Comparison of ENCODE assay signal across 38 cellular contexts in genomic region chr3:10641760-10642159, GRCh38.
"Had no signal": no experiment of that assay in that cellular context is flagged by ENCODE, and none has a peak within 500 bp of the region (broad histone marks: within the 10 kb centered on the region; RNA-seq: fewer than 3 reads in every experiment).

No MANE protein-coding gene starts in this region.

- H3K36me3 Mint-ChIP-seq: activated naive CD8-positive, alpha-beta T cell; activated naive CD8-positive, alpha-beta T cell treated with anti-CD3 and anti-CD28 coated beads for 36 hours had no signal

- ATAC-seq: activated naive CD4-positive, alpha-beta T cell treated with anti-CD3 and anti-CD28 coated beads, Interleukin-2, amount 50 U/mL, for 72 hours; activated naive CD8-positive, alpha-beta T cell treated with anti-CD3 and anti-CD28 coated beads, Interleukin-2, amount 50 U/mL, for 24 hours; activated T-cell treated with anti-CD3 and anti-CD28 coated beads, Interleukin-2, amount 50 U/mL, for 4 hours; activated T-cell treated with anti-CD3 and anti-CD28 coated beads, Interleukin-2, amount 50 U/mL, for 72 hours; activated T-helper 17 cell treated with anti-CD3 and anti-CD28 coated beads, Interleukin-2, amount 50 U/mL, for 72 hours; body of pancreas had no signal

- H3K36me3 ChIP-seq: adrenal gland, ascending aorta, brain microvascular endothelial cell, breast epithelium, cardiac muscle cell had no signal

- H3K4me3 Mint-ChIP-seq: activated naive CD4-positive, alpha-beta T cell treated with anti-CD3 and anti-CD28 coated beads for 36 hours; activated naive CD4-positive, alpha-beta T cell treated with anti-CD3 and anti-CD28 coated beads, Interleukin-2, amount 10 ng/mL, durations not matched to agents 7 days and 5 days; activated naive CD4-positive, alpha-beta T cell treated with anti-CD3 and anti-CD28 coated beads, Interleukin-2, amount 50 U/mL, for 24 hours; activated naive CD8-positive, alpha-beta T cell; activated naive CD8-positive, alpha-beta T cell treated with anti-CD3 and anti-CD28 coated beads for 36 hours; activated naive CD8-positive, alpha-beta T cell treated with anti-CD3 and anti-CD28 coated beads, Interleukin-2, amount 10 ng/mL, durations not matched to agents 7 days and 5 days; activated naive CD8-positive, alpha-beta T cell treated with anti-CD3 and anti-CD28 coated beads, Interleukin-2, amount 50 U/mL, for 24 hours; activated T-cell treated with anti-CD3 and anti-CD28 coated beads, Interleukin-2, amount 50 U/mL, for 24 hours; activated T-cell treated with anti-CD3 and anti-CD28 coated beads, Interleukin-2, amount 50 U/mL, for 4 hours; activated T-cell treated with anti-CD3 and anti-CD28 coated beads, Interleukin-2, amount 50 U/mL, for 72 hours; activated T-helper 1 cell treated with anti-CD3 and anti-CD28 coated beads, Interleukin-12 subunit alpha, Interleukin-12 subunit beta, Interleukin-2, Interleukin-4 antibody, amounts not matched to agents 30 ng/mL and 10 ng/mL and 1 ng/mL, durations not matched to agents 14 hours and 24 hours and 36 hours; activated T-helper 17 cell treated with anti-CD3 and anti-CD28 coated beads, Interleukin-2, amount 50 U/mL, for 72 hours; brain; central memory CD8-positive, alpha-beta T cell had no signal

- H3K27ac Mint-ChIP-seq: activated naive CD4-positive, alpha-beta T cell treated with anti-CD3 and anti-CD28 coated beads for 36 hours; activated naive CD4-positive, alpha-beta T cell treated with anti-CD3 and anti-CD28 coated beads, Interleukin-2, amount 10 ng/mL, durations not matched to agents 7 days and 5 days; activated naive CD4-positive, alpha-beta T cell treated with anti-CD3 and anti-CD28 coated beads, Interleukin-2, amount 50 U/mL, for 24 hours; activated naive CD4-positive, alpha-beta T cell treated with anti-CD3 and anti-CD28 coated beads, Interleukin-2, amount 50 U/mL, for 72 hours; activated naive CD8-positive, alpha-beta T cell; activated naive CD8-positive, alpha-beta T cell treated with anti-CD3 and anti-CD28 coated beads for 36 hours; activated naive CD8-positive, alpha-beta T cell treated with anti-CD3 and anti-CD28 coated beads, Interleukin-2, amount 10 ng/mL, durations not matched to agents 7 days and 5 days; activated naive CD8-positive, alpha-beta T cell treated with anti-CD3 and anti-CD28 coated beads, Interleukin-2, amount 50 U/mL, for 24 hours; activated T-cell treated with anti-CD3 and anti-CD28 coated beads, Interleukin-2, amount 50 U/mL, for 24 hours; activated T-cell treated with anti-CD3 and anti-CD28 coated beads, Interleukin-2, amount 50 U/mL, for 72 hours; activated T-helper 1 cell treated with anti-CD3 and anti-CD28 coated beads, Interleukin-12 subunit alpha, Interleukin-12 subunit beta, Interleukin-2, Interleukin-4 antibody, amounts not matched to agents 30 ng/mL and 10 ng/mL and 1 ng/mL, durations not matched to agents 14 hours and 24 hours and 36 hours; activated T-helper 17 cell treated with anti-CD3 and anti-CD28 coated beads, Interleukin-2, amount 50 U/mL, for 72 hours; activated T-helper 2 cell treated with anti-CD3 and anti-CD28 coated beads, Interferon-gamma antibody, Interleukin-2, Interleukin-4, amounts not matched to agents 10 μg/mL and 5 μg/mL and 100 μg/mL, durations not matched to agents 14 hours and 24 hours and 36 hours; brain had no signal

- H3K4me1 Mint-ChIP-seq: activated naive CD4-positive, alpha-beta T cell treated with anti-CD3 and anti-CD28 coated beads, Interleukin-2, amount 10 ng/mL, durations not matched to agents 7 days and 5 days; activated naive CD4-positive, alpha-beta T cell treated with anti-CD3 and anti-CD28 coated beads, Interleukin-2, amount 50 U/mL, for 24 hours; activated naive CD8-positive, alpha-beta T cell treated with anti-CD3 and anti-CD28 coated beads for 36 hours; activated naive CD8-positive, alpha-beta T cell treated with anti-CD3 and anti-CD28 coated beads, Interleukin-2, amount 10 ng/mL, durations not matched to agents 7 days and 5 days; activated naive CD8-positive, alpha-beta T cell treated with anti-CD3 and anti-CD28 coated beads, Interleukin-2, amount 50 U/mL, for 24 hours; activated T-helper 17 cell treated with anti-CD3 and anti-CD28 coated beads, Interleukin-2, amount 50 U/mL, for 72 hours; brain; central memory CD8-positive, alpha-beta T cell had no signal

- H3K27ac ChIP-seq: adrenal gland, ascending aorta, body of pancreas, brain microvascular endothelial cell, breast epithelium, cardiac muscle cell had no signal

- H3K4me3 ChIP-seq: adrenal gland, ascending aorta, body of pancreas, breast epithelium, cardiac muscle cell had no signal

- DNase-seq: activated effector memory CD4-positive, alpha-beta T cell treated with anti-CD3 and anti-CD28 coated beads, Interleukin-2, amount 50 U/mL, for 16 hours; activated effector memory CD4-positive, alpha-beta T cell treated with Interleukin-2 at 50 U/mL for 16 hours; activated gamma-delta T cell; activated gamma-delta T cell treated with Interleukin-2 at 50 U/mL for 16 hours; activated naive CD4-positive, alpha-beta T cell; activated naive CD4-positive, alpha-beta T cell treated with anti-CD3 and anti-CD28 coated beads for 36 hours; activated naive CD4-positive, alpha-beta T cell treated with anti-CD3 and anti-CD28 coated beads, Interleukin-2, amount 10 ng/mL, durations not matched to agents 7 days and 5 days; activated naive CD4-positive, alpha-beta T cell treated with anti-CD3 and anti-CD28 coated beads, Interleukin-2, amount 50 U/mL, for 16 hours; activated naive CD4-positive, alpha-beta T cell treated with Interleukin-2 at 50 U/mL for 16 hours; activated naive CD8-positive, alpha-beta T cell treated with anti-CD3 and anti-CD28 coated beads for 36 hours; activated naive CD8-positive, alpha-beta T cell treated with anti-CD3 and anti-CD28 coated beads, Interleukin-2, amount 10 ng/mL, durations not matched to agents 7 days and 5 days; activated naive CD8-positive, alpha-beta T cell treated with anti-CD3 and anti-CD28 coated beads, Interleukin-2, amount 50 U/mL, for 24 hours; activated T-cell treated with anti-CD3 and anti-CD28 coated beads, Interleukin-2, amount 50 U/mL, for 1 hour; activated T-cell treated with anti-CD3 and anti-CD28 coated beads, Interleukin-2, amount 50 U/mL, for 24 hours; activated T-cell treated with anti-CD3 and anti-CD28 coated beads, Interleukin-2, amount 50 U/mL, for 4 hours; activated T-cell treated with anti-CD3 and anti-CD28 coated beads, Interleukin-2, amount 50 U/mL, for 48 hours; activated T-cell treated with anti-CD3 and anti-CD28 coated beads, Interleukin-2, amount 50 U/mL, for 72 hours; adrenal gland; amniotic stem cell; amygdala; aorta; body of pancreas; brain microvascular endothelial cell; central memory CD4-positive, alpha-beta T cell; cerebellar nuclear complex had no signal

- H3K4me1 ChIP-seq: adrenal gland, ascending aorta, body of pancreas, breast epithelium had no signal

- FAIRE-seq: astrocyte, bronchial epithelial cell had no signal
